ENCODE assay signal across 34 cellular contexts in the genomic region with DNA sequence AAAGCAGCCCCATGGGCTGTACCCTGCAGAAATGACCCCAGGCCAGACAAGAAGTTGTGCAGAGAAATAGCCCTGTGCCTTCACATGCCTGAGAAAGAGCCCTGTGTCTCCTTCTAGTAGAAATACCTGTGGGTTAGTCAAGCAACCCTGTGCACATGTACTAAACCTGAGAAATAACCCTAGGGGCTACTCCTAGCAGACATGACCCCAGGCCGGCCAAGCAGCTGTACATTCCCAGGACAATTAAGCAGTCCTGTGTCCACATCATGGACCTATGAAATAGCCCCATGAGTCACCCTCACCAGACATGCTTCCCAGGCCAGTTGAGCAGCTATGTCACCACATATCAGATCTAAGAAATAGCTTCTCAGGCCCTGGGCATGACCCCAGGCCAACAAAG.
"Had no signal": no experiment of that assay in that cellular context is flagged by ENCODE, and none has a peak within 500 bp of the region (broad histone marks: within the 10 kb centered on the region; RNA-seq: fewer than 3 reads in every experiment).

No MANE protein-coding gene starts in this region.

- H3K79me2 ChIP-seq: hepatocyte had no signal

- H3K27ac ChIP-seq: ascending aorta, cardiac muscle cell, coronary artery, dorsolateral prefrontal cortex, gastrocnemius medialis, hepatocyte, lower lobe of right lung, neural progenitor cell, sigmoid colon, upper lobe of left lung, vagina, VCaP had no signal

- FAIRE-seq: keratinocyte, TTC549 had no signal

- DNase-seq: activated CD4-positive, alpha-beta T cell treated with anti-CD3 and anti-CD28 coated beads for 4 hours; activated CD4-positive, alpha-beta T cell treated with anti-CD3 and anti-CD28 coated beads, Interleukin-2, amount 50 U/mL, for 48 hours; activated CD8-positive, alpha-beta memory T cell treated with anti-CD3 and anti-CD28 coated beads for 24 hours; activated effector memory CD4-positive, alpha-beta T cell treated with Interleukin-2 at 50 U/mL for 16 hours; activated naive CD4-positive, alpha-beta T cell treated with anti-CD3 and anti-CD28 coated beads for 36 hours; activated naive CD8-positive, alpha-beta T cell treated with anti-CD3 and anti-CD28 coated beads, Interleukin-2, amount 10 ng/mL, durations not matched to agents 7 days and 5 days; cerebellar nuclear complex; dorsolateral prefrontal cortex; effector memory CD4-positive, alpha-beta T cell; erythroblast; gastrocnemius medialis; lower lobe of right lung; mesendoderm; natural killer cell; occipital lobe; sigmoid colon; stimulated activated CD4-positive, alpha-beta T cell treated with anti-CD3 and anti-CD28 coated beads, Interleukin-1b, Interleukin-23, amount 100 ng/mL, for 48 hours; stimulated activated CD4-positive, alpha-beta T cell treated with anti-CD3 and anti-CD28 coated beads, Interleukin-4, amount 100 ng/mL, for 4 hours; stimulated activated CD8-positive, alpha-beta memory T cell treated with anti-CD3 and anti-CD28 coated beads, Interleukin-4, amount 100 ng/mL, for 48 hours; stimulated activated naive CD8-positive, alpha-beta T cell treated with anti-CD3 and anti-CD28 coated beads, Interleukin-15, amount 100 ng/mL, for 72 hours; substantia nigra; upper lobe of left lung had no signal

- H3K36me3 ChIP-seq: ascending aorta, cardiac muscle cell, gastrocnemius medialis, lower lobe of right lung, neural progenitor cell, sigmoid colon, upper lobe of left lung, vagina had no signal

- H3K27me3 ChIP-seq: ascending aorta, cardiac muscle cell, dorsolateral prefrontal cortex, gastrocnemius medialis, hepatocyte, neural progenitor cell, sigmoid colon, upper lobe of left lung, vagina had no signal

- H2AFZ ChIP-seq: hepatocyte, neural progenitor cell had no signal

- H3K4me3 ChIP-seq: ascending aorta, cardiac muscle cell, coronary artery, dorsolateral prefrontal cortex, gastrocnemius medialis, hepatocyte, lower lobe of right lung, neural progenitor cell, sigmoid colon, smooth muscle cell, upper lobe of left lung, vagina had no signal

- H3K9ac ChIP-seq: neural progenitor cell had no signal

- H3K9me3 ChIP-seq: gastrocnemius medialis, vagina had no signal

- H3K4me1 ChIP-seq: ascending aorta, gastrocnemius medialis, lower lobe of right lung, neural progenitor cell, sigmoid colon, upper lobe of left lung, vagina had no signal

- H3K4me2 ChIP-seq: hepatocyte, neural progenitor cell, smooth muscle cell had no signal

- ATAC-seq: gastrocnemius medialis; left lobe of liver; lower lobe of right lung; natural killer cell; stimulated activated memory B cell treated with anti-CD40 and anti-IgM and Interleukin-4, amounts not matched to agents 10 μg/mL and 1 μg/mL and 100 μg/mL, for 72 hours; stimulated activated naive CD8-positive, alpha-beta T cell treated with anti-CD3 and anti-CD28 coated beads, Interleukin-15, amount 100 ng/mL, for 72 hours had no signal
